ENCODE assay signal across 8 cellular contexts in the genomic region with DNA sequence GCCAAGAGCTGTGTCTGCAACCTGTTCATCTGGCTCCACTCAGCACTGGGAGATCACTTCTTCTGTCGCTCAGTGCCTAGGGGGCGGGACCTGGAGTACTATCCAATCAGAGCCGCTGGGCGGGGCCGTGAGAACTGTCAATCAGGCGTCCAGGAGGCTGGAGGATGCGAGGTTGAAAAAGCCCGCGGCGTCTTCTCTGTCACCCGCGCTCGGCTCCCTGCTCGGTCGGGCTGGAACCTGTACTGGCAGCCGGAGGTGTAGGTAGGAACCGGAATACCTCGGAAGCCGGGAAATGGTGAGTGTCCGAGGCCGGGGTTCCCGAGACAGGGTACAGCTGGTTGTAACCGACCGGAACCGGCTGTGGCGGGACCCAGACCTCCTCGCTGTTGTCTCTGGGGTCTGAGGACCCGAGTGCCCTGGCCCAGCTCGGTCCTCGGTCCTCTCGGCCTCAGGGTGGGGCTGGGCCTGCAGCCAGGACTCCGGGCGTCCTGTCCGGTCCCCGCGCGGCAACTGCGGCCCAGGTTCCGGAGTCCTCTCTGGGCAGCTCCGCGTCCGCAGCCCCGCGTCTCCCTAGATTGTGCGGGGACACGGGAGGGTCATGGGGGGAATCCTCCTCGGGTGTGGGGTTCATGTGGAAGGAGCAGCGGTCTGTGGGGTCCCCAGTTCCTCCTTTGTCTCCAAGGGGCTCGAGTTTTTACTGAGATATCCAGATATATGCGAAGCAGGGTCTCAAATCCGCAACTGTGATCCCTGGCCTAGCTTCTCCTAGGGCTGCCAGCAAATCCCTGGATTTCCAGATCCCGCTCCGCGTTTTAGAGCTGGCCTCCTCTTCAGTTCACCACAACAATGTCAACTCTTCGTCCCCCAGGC. TPM values are rescaled to one million over a fixed set of nuclear protein-coding genes. Genes with fewer than 3 reads are reported as not detected.
DNase-seq lines count a peak whose midpoint lies in the region; ATAC-seq and TF ChIP-seq lines count a peak whose summit lies in the region.

No MANE protein-coding gene starts in this region.

- H3K4me3 Mint-ChIP-seq in Caco-2 (ENCODE audit: unreplicated experiment) = peak overlapping the region; percentile 81
- H3K4me3 Mint-ChIP-seq in activated T-cell treated with anti-CD3 and anti-CD28 coated beads, Interleukin-2, amount 50 U/mL, for 4 hours = peak overlapping the region; percentile 64

- H3K9me3 Mint-ChIP-seq in Caco-2 (ENCODE audit: unreplicated experiment) = no peaks in the 10 kb centered on the region
- H3K9me3 Mint-ChIP-seq in activated T-cell treated with anti-CD3 and anti-CD28 coated beads, Interleukin-2, amount 50 U/mL, for 4 hours = no peaks in the 10 kb centered on the region

- POLR2A ChIA-PET in Caco-2 (lab: Charles Lee) (interaction anchor here (0.6 to 1.4 kb wide), 7 partner anchors 17 to 996 kb away, joined by 3 to 6 read pairs (median 5); no protein-coding TSS in a partner anchor), PC-3 (lab: Charles Lee; ENCODE audit: unreplicated experiment) (interaction anchor here (0.6 kb wide), 1 partner anchor 158 kb away, joined by 4 read pairs; no protein-coding TSS in a partner anchor)

- no peaks in the 10 kb centered on the region for H3K4me1 Mint-ChIP-seq in Caco-2 (ENCODE audit: low read depth, unreplicated experiment)
- H3K4me1 Mint-ChIP-seq in activated T-cell treated with anti-CD3 and anti-CD28 coated beads, Interleukin-2, amount 50 U/mL, for 4 hours (ENCODE audit: low read depth) = peaks cover 3% of the 10 kb centered on the region

- H3K79me2 ChIP-seq in PC-3 (ENCODE audit: low read length) = peaks cover 23% of the 10 kb centered on the region

- no peaks in the 10 kb centered on the region for H3K27me3 Mint-ChIP-seq in Caco-2 (ENCODE audit: insufficient read depth, unreplicated experiment)
- peaks cover 15% of the 10 kb centered on the region for H3K27me3 Mint-ChIP-seq in activated T-cell treated with anti-CD3 and anti-CD28 coated beads, Interleukin-2, amount 50 U/mL, for 4 hours (ENCODE audit: low read depth)

- H3K36me3 ChIP-seq in Caco-2 (ENCODE audit: control insufficient read depth, insufficient read depth, low read length) (no peaks in the 10 kb centered on the region), PC-3 (ENCODE audit: low read depth, low read length) (peaks cover 15% of the 10 kb centered on the region), esophagus squamous epithelium (no peaks in the 10 kb centered on the region)

- BruUV-seq in Caco-2 (replicated peaks; lab: Mats Ljungman, UMichigan) (TSS peak; percentile 62), PC-3 (replicated peaks; lab: Mats Ljungman, UMichigan) (TSS peak; percentile 65)

- H3K4me3 ChIP-seq in Caco-2 (ENCODE audit: low read depth, low read length) = peak overlapping the region; percentile 83
- peak overlapping the region; percentile 100 for H3K4me3 ChIP-seq in PC-3 (ENCODE audit: low read length)
- peak overlapping the region; percentile 60 to 73 (median 66) for H3K4me3 ChIP-seq in esophagus squamous epithelium

- peak overlapping the region; percentile 99 for H3K4me2 ChIP-seq in PC-3 (ENCODE audit: low read length)

- 0 to 2% methylated on average over 12 to 20 of the region's 55 CpGs for WGBS in esophagus squamous epithelium, 2 donors

- intact Hi-C loops in Caco-2 (cut with micrococcal nuclease; ENCODE audit: unreplicated experiment) = loop anchor here (1.0 kb wide), 1 partner anchor 43 kb away; a partner anchor contains a TSS
- intact Hi-C loops in PC-3 (cut with micrococcal nuclease) = loop anchor here (1.0 kb wide), 2 partner anchors 16 to 42 kb away; no protein-coding TSS in a partner anchor
- intact Hi-C loops in esophagus squamous epithelium (cut with DNase I) = no loop called here

- TF ChIP-seq POLR2A in esophagus squamous epithelium (IDR thresholded peaks at IDR 0.05) = no peak

- DNase-seq in Caco-2 (peak; percentile 97 to 98), HuH-7.5 (ENCODE audit: low spot score) (peak; percentile 93), PC-3 (peak; percentile 99), esophagus squamous epithelium (lab: John Stamatoyannopoulos, UW) (peak; percentile 68), myocyte (ENCODE audit: low read depth) (peak; percentile 96)
- DNase-seq in activated T-cell treated with anti-CD3 and anti-CD28 coated beads, Interleukin-2, amount 50 U/mL, for 4 hours = peak; percentile 67
- peak; percentile 94 for DNase-seq in stimulated activated CD8-positive, alpha-beta memory T cell treated with anti-CD3 and anti-CD28 coated beads, Interleukin-7, amount 100 ng/mL, for 24 hours (ENCODE audit: low read depth)

- ATAC-seq in GM21526 (IDR thresholded peaks at IDR 0.05; ENCODE audit: low FRiP score, unreplicated experiment) = peak; percentile 91
- peak; percentile 97 for ATAC-seq in PC-3
- peak; percentile 99 to 100 for ATAC-seq in activated T-cell treated with anti-CD3 and anti-CD28 coated beads, Interleukin-2, amount 50 U/mL, for 4 hours

- H3K27me3 ChIP-seq in Caco-2 (replicated peaks; ENCODE audit: control insufficient read depth, insufficient read depth, low read length) (no peaks in the 10 kb centered on the region), PC-3 (ENCODE audit: low read length) (no peaks in the 10 kb centered on the region), esophagus squamous epithelium (no peaks in the 10 kb centered on the region)

- CTCF ChIA-PET in Caco-2 (lab: Charles Lee) = interaction anchor here (0.6 to 1.0 kb wide), 7 partner anchors 10 to 394 kb away, joined by 3 to 6 read pairs (median 3); a partner anchor contains a TSS
- CTCF ChIA-PET in PC-3 (lab: Charles Lee) = interaction anchor here (0.6 kb wide), 2 partner anchors 158 to 1147 kb away, joined by 3 read pairs; no protein-coding TSS in a partner anchor

- peak overlapping the region; percentile 100 for H2AFZ ChIP-seq in PC-3 (ENCODE audit: low read length)

- TF ChIP-seq CTCF in Caco-2 (IDR thresholded peaks at IDR 0.05; ENCODE audit: insufficient read depth in 1 of 2, low read depth in 1 of 2, low read length in 1 of 2, severe bottlenecking in 1 of 2, unreplicated experiment in 1 of 2) (no peak), PC-3 (conservative IDR thresholded peaks at IDR 0.05; ENCODE audit: low read depth, low read length) (no peak), esophagus squamous epithelium (IDR thresholded peaks at IDR 0.05) (no peak)

- H3K27ac ChIP-seq in PC-3 (ENCODE audit: low read length) = peak overlapping the region; percentile 48
- H3K27ac ChIP-seq in esophagus squamous epithelium = peak overlapping the region; percentile 0 to 75 (median 72)

- H4K20me1 ChIP-seq in PC-3 (ENCODE audit: low read length) = no peaks in the 10 kb centered on the region

- peaks cover 3% of the 10 kb centered on the region; the same call in 1 of the 2 replicates for H3K4me1 ChIP-seq in Caco-2
- H3K4me1 ChIP-seq in PC-3 (ENCODE audit: insufficient read depth, low read length) = 0 out of 2 replicates have a peak, but pooled peaks cover 3% of the 10 kb centered on the region
- H3K4me1 ChIP-seq in esophagus squamous epithelium = peaks cover 0 to 14% (median 3%) of the 10 kb centered on the region in 3 donors

- no peaks in the 10 kb centered on the region for H3F3A ChIP-seq in PC-3 (ENCODE audit: low read length, unreplicated experiment)

- H3K27ac Mint-ChIP-seq in Caco-2 (ENCODE audit: unreplicated experiment) = peak overlapping the region; percentile 57

- peaks cover 12% of the 10 kb centered on the region for H3K36me3 Mint-ChIP-seq in Caco-2 (ENCODE audit: insufficient read depth, unreplicated experiment)
- H3K36me3 Mint-ChIP-seq in activated T-cell treated with anti-CD3 and anti-CD28 coated beads, Interleukin-2, amount 50 U/mL, for 4 hours (ENCODE audit: insufficient read depth) = no peaks in the 10 kb centered on the region

- H3K9me2 ChIP-seq in PC-3 (replicated peaks; ENCODE audit: low read length) = no peaks in the 10 kb centered on the region

- H3K9ac ChIP-seq in PC-3 (ENCODE audit: low read length) = peak overlapping the region; percentile 93

- H3K9me3 ChIP-seq in Caco-2 = no peaks in the 10 kb centered on the region
- H3K9me3 ChIP-seq in PC-3 (ENCODE audit: low read length) = no peaks in the 10 kb centered on the region
- no peaks in the 10 kb centered on the region for H3K9me3 ChIP-seq in esophagus squamous epithelium

RNA-seq across cellular contexts. Expression of a gene that starts 42.6 kb away (rescaled TPM):
- total RNA-seq in Caco-2 (2022) (8.1 and 9.0 TPM in 2 replicates), PC-3 (2014; rRNA removed) (8.5 and 14.2 TPM in 2 replicates), esophagus squamous epithelium (1 to 10 TPM; 3.5 to 9.2 (median 6.5) TPM), myocyte (18.7 and 18.9 TPM in 2 replicates)
- total RNA-seq in activated T-cell treated with anti-CD3 and anti-CD28 coated beads, Interleukin-2, amount 50 U/mL, for 4 hours = 1 to 10 TPM; 2.6 to 3.5 (median 3.4) TPM
- 6.3 TPM for polyA plus RNA-seq in myocyte (2012)

Comparison
In these comparisons a context has a peak if more than half of its experiments do, and no peak if none do; other contexts are left out.
1. Peak in every context shown above with its lines: DNase-seq, ATAC-seq, H3K4me3 ChIP-seq and H3K27ac ChIP-seq.